ENCODE assay signal across 15 cellular contexts in genomic region chr4:61540944-61541343, GRCh38.
DNase-seq lines count a peak whose midpoint lies in the region; ATAC-seq, FAIRE-seq and TF ChIP-seq lines count a peak whose summit lies in the region.
"Had no signal": no experiment of that assay in that cellular context is flagged by ENCODE, and none has a peak within 500 bp of the region (broad histone marks: within the 10 kb centered on the region; RNA-seq: fewer than 3 reads in every experiment).

No MANE protein-coding gene starts in this region.

- peak; percentile 92 for FAIRE-seq in small intestine (lab: Jason Lieb, UNC)

- H3K9me3 ChIP-seq in small intestine (ENCODE audit: control insufficient read depth, low read depth): no peaks in the 10 kb centered on the region
- H3K9me3 ChIP-seq: tibial nerve had no signal

- peak overlapping the region; percentile 83 for H3K27ac Mint-ChIP-seq in WTC11

- peak; percentile 79 for ATAC-seq in WTC11
- no peak for ATAC-seq in omental fat pad (ENCODE audit: low FRiP score)

- H3K27me3 ChIP-seq in small intestine (ENCODE audit: control insufficient read depth in 2 of 2, insufficient read depth in 2 of 2, low read length in 2 of 2): no peaks in the 10 kb centered on the region
- H3K27me3 ChIP-seq: tibial nerve had no signal

- CTCF ChIA-PET in WTC11 (lab: Charles Lee): interaction anchor here (1.2 to 1.3 kb wide), 2 partner anchors 16 to 23 kb away, joined by 3 to 7 read pairs; no protein-coding TSS in a partner anchor

- peaks cover 26% of the 10 kb centered on the region for H3K4me1 Mint-ChIP-seq in WTC11

- no peak overlapping the region for H3K27ac ChIP-seq in small intestine (ENCODE audit: low read depth in 1 of 2, low read length in 1 of 2)
- H3K27ac ChIP-seq: PC-9, tibial nerve had no signal

- DNase-seq in SKM-1 treated with dmso at 0.1 percent for 144 hours (lab: John Stamatoyannopoulos, UW; ENCODE audit: unreplicated experiment) (peak; percentile 8), SKM-1 (lab: John Stamatoyannopoulos, UW; ENCODE audit: unreplicated experiment) (no peak), NCI-H2171 treated with DMSO at 0.1 percent for 48 hours (lab: John Stamatoyannopoulos, UW) (peak; percentile 90), WTC11 (ENCODE audit: low spot score) (no peak), small intestine (peak; percentile 99), head of caudate nucleus (no peak), omental fat pad (ENCODE audit: low spot score) (no peak)
- no peak for DNase-seq in stimulated activated naive CD4-positive, alpha-beta T cell (lab: John Stamatoyannopoulos, UW)
- DNase-seq: activated CD4-positive, alpha-beta T cell treated with anti-CD3 and anti-CD28 coated beads, Interleukin-2, amount 50 U/mL, for 48 hours; cortex of kidney; DMS153; midbrain; NCI-H2029; PC-9 had no signal

- H3K4me3 ChIP-seq in small intestine (ENCODE audit: low read depth in 1 of 2, low read length in 2 of 2): no peak overlapping the region
- H3K4me3 ChIP-seq: PC-9, tibial nerve had no signal

- H3K36me3 ChIP-seq in small intestine (ENCODE audit: control insufficient read depth in 2 of 2, insufficient read depth in 2 of 2, low read length in 2 of 2): no peaks in the 10 kb centered on the region
- H3K36me3 ChIP-seq: tibial nerve had no signal

- 24 to 66% (median 25%) methylated on average over 2 of the region's 2 CpGs for WGBS in small intestine, 3 donors

- no peak overlapping the region for H3K4me3 Mint-ChIP-seq in WTC11

- H3K27me3 Mint-ChIP-seq in WTC11 (ENCODE audit: low read depth): no peaks in the 10 kb centered on the region

- TF ChIP-seq CTCF in WTC11 (IDR thresholded peaks at IDR 0.05) (no peak), omental fat pad (IDR thresholded peaks at IDR 0.05) (no peak)

- H3K4me1 ChIP-seq in small intestine (ENCODE audit: control insufficient read depth in 2 of 2, insufficient read depth in 1 of 2, low read depth in 1 of 2, low read length in 1 of 2): peaks cover 0 to 4% of the 10 kb centered on the region in 2 donors
- H3K4me1 ChIP-seq: tibial nerve had no signal

- POLR2A ChIA-PET in WTC11 (lab: Charles Lee): interaction anchor here (0.7 kb wide), 1 partner anchor 1507 kb away, joined by 6 read pairs; no protein-coding TSS in a partner anchor

- H3K36me3 Mint-ChIP-seq in WTC11: no peaks in the 10 kb centered on the region

- intact Hi-C loops in head of caudate nucleus (cut with DNase I): no loop called here

- no peaks in the 10 kb centered on the region for H3K9me3 Mint-ChIP-seq in WTC11

TF ChIP-seq in WTC11, 78 proteins besides CTCF, POLR2A, EP300 and RAD21:
- TF ChIP-seq MYBL2 (CRISPR knock-in tag; IDR thresholded peaks at IDR 0.05): no peak
- TF ChIP-seq CBFB (CRISPR knock-in tag; IDR thresholded peaks at IDR 0.05; ENCODE audit: low read depth): no peak

Comparison
In these comparisons a context has a peak if more than half of its experiments do, and no peak if none do; other contexts are left out.
1. DNase-seq: peak in SKM-1 treated with dmso at 0.1 percent for 144 hours (single experiment), NCI-H2171 treated with DMSO at 0.1 percent for 48 hours (single experiment) and small intestine (single experiment); none in SKM-1 (single experiment), WTC11 (single experiment), head of caudate nucleus (0 of 42), omental fat pad (single experiment) and stimulated activated naive CD4-positive, alpha-beta T cell (0 of 6).